In genomic region chr7:134447383-134447782, GRCh38 we compare ENCODE assay signal across 19 cellular contexts.
"Had no signal": no experiment of that assay in that cellular context is flagged by ENCODE, and none has a peak within 500 bp of the region (broad histone marks: within the 10 kb centered on the region; RNA-seq: fewer than 3 reads in every experiment).

No MANE protein-coding gene starts in this region.

- ATAC-seq: activated CD4-positive, CD25-positive, alpha-beta regulatory T cell treated with anti-CD3 and anti-CD28 coated beads, Interleukin-2, amount 50 U/mL, for 24 hours; activated CD8-positive, alpha-beta T cell treated with anti-CD3 and anti-CD28 coated beads, Interleukin-2, amount 10 ng/mL, durations not matched to agents 7 days and 5 days; activated naive CD4-positive, alpha-beta T cell treated with anti-CD3 and anti-CD28 coated beads, Interleukin-2, amount 50 U/mL, for 72 hours; esophagus mucosa; gastroesophageal sphincter; heart left ventricle; left lobe of liver; natural killer cell treated with Interleukin-12 subunit alpha and Interleukin-12 subunit beta and Interleukin-15 and Interleukin-18, amount 100 ng/mL, for 72 hours; sciatic nerve had no signal

- H3K4me3 ChIP-seq: gastroesophageal sphincter, heart left ventricle, smooth muscle cell, stomach had no signal

- H3K27me3 ChIP-seq: gastroesophageal sphincter, heart left ventricle, stomach had no signal

- H3K79me2 ChIP-seq: parathyroid adenoma had no signal

- H3K9ac ChIP-seq: parathyroid adenoma had no signal

- H3K27ac ChIP-seq: gastroesophageal sphincter, heart left ventricle, parathyroid adenoma, stomach had no signal

- DNase-seq: activated CD8-positive, alpha-beta memory T cell treated with anti-CD3 and anti-CD28 coated beads, Interleukin-2, amount 50 U/mL, for 4 hours; activated CD8-positive, alpha-beta T cell treated with anti-CD3 and anti-CD28 coated beads, Interleukin-2, amount 10 ng/mL, durations not matched to agents 7 days and 5 days; activated gamma-delta T cell; amniotic stem cell; caudate nucleus; heart left ventricle; kidney; stimulated activated CD4-positive, alpha-beta T cell treated with anti-CD3 and anti-CD28 coated beads, Interleukin-4, amount 100 ng/mL, for 1 hour; stomach; T1000 had no signal

- H3K4me1 ChIP-seq: parathyroid adenoma had no signal

- H3K9me3 ChIP-seq: gastroesophageal sphincter, heart left ventricle, stomach had no signal

- H3K4me2 ChIP-seq: smooth muscle cell had no signal

- H2AFZ ChIP-seq: parathyroid adenoma had no signal
